ENCODE assay signal across 33 cellular contexts in genomic region chr18:8529609-8530008, GRCh38.
"Had no signal": no experiment of that assay in that cellular context is flagged by ENCODE, and none has a peak within 500 bp of the region (broad histone marks: within the 10 kb centered on the region; RNA-seq: fewer than 3 reads in every experiment).

No MANE protein-coding gene starts in this region.

- H3K4me2 ChIP-seq: hepatocyte, smooth muscle cell had no signal

- H2AFZ ChIP-seq: hepatocyte had no signal

- H3K4me3 Mint-ChIP-seq: memory B cell; mesothelial cell of epicardium; naive B cell; natural killer cell treated with Interleukin-12 subunit alpha and Interleukin-12 subunit beta and Interleukin-15 and Interleukin-18, amount 100 ng/mL, for 72 hours; neural crest cell; stimulated activated naive CD8-positive, alpha-beta T cell treated with anti-CD3 and anti-CD28 coated beads, Interleukin-15, amount 100 ng/mL, for 72 hours had no signal

- H3K4me1 Mint-ChIP-seq: memory B cell, mesothelial cell of epicardium, neural crest cell had no signal

- H3K27me3 ChIP-seq: hepatocyte, pancreas, right lobe of liver, thyroid gland, uterus had no signal

- H3K36me3 ChIP-seq: esophagus muscularis mucosa, gastroesophageal sphincter, heart left ventricle, neutrophil, pancreas, right lobe of liver, suprapubic skin, thyroid gland, uterus had no signal

- ATAC-seq: foreskin keratinocyte; gastroesophageal sphincter; heart left ventricle; left lobe of liver; mucosa of descending colon; natural killer cell treated with Interleukin-12 subunit alpha and Interleukin-12 subunit beta and Interleukin-15 and Interleukin-18, amount 100 ng/mL, for 72 hours; right lobe of liver; stimulated activated naive CD8-positive, alpha-beta T cell treated with anti-CD3 and anti-CD28 coated beads, Interleukin-15, amount 100 ng/mL, for 72 hours had no signal

- H3K9me3 ChIP-seq: neutrophil, pancreas, right lobe of liver, thyroid gland had no signal

- H3K4me3 ChIP-seq: coronary artery, esophagus muscularis mucosa, gastroesophageal sphincter, heart left ventricle, hepatocyte, lung, mucosa of descending colon, pancreas, right lobe of liver, smooth muscle cell, suprapubic skin, thyroid gland, uterus had no signal

- H3K27ac ChIP-seq: coronary artery, esophagus muscularis mucosa, foreskin keratinocyte, gastroesophageal sphincter, heart left ventricle, hepatocyte, neutrophil, pancreas, right lobe of liver, suprapubic skin, thyroid gland, uterus had no signal

- DNase-seq: dermis blood vessel endothelial cell; effector memory CD4-positive, alpha-beta T cell; foreskin keratinocyte; heart left ventricle; kidney; mucosa of descending colon; naive B cell; pancreas; right lobe of liver; stimulated activated CD4-positive, alpha-beta T cell treated with anti-CD3 and anti-CD28 coated beads, Interleukin-12 subunit alpha, Interleukin-12 subunit beta, amount 100 ng/mL, for 4 hours; stimulated activated CD4-positive, alpha-beta T cell treated with anti-CD3 and anti-CD28 coated beads, Interleukin-1b, Interleukin-23, amount 100 ng/mL, for 48 hours; stimulated activated CD4-positive, alpha-beta T cell treated with anti-CD3 and anti-CD28 coated beads, Interleukin-4, amount 100 ng/mL, for 1 hour; stimulated activated CD8-positive, alpha-beta memory T cell treated with anti-CD3 and anti-CD28 coated beads, Interleukin-4, amount 100 ng/mL, for 48 hours; stimulated activated naive CD4-positive, alpha-beta T cell; stimulated activated naive CD8-positive, alpha-beta T cell treated with anti-CD3 and anti-CD28 coated beads, Interleukin-15, amount 100 ng/mL, for 72 hours; thyroid gland; trophoblast cell; uterus had no signal

- H3K4me1 ChIP-seq: esophagus muscularis mucosa, foreskin keratinocyte, gastroesophageal sphincter, pancreas, right lobe of liver, suprapubic skin, thyroid gland, uterus had no signal

- H3K27ac Mint-ChIP-seq: memory B cell; mesothelial cell of epicardium; naive B cell; natural killer cell treated with Interleukin-12 subunit alpha and Interleukin-12 subunit beta and Interleukin-15 and Interleukin-18, amount 100 ng/mL, for 72 hours; progenitor cell of endocrine pancreas; stimulated activated naive CD8-positive, alpha-beta T cell treated with anti-CD3 and anti-CD28 coated beads, Interleukin-15, amount 100 ng/mL, for 72 hours had no signal

- FAIRE-seq: endothelial cell of umbilical vein, kidney, pancreas had no signal

- H3K27me3 Mint-ChIP-seq: progenitor cell of endocrine pancreas had no signal

- H3K79me2 ChIP-seq: hepatocyte had no signal
